Comparison of ENCODE assay signal across 11 cellular contexts in genomic region chr1:85611856-85612255, GRCh38. TPM values are rescaled to one million over a fixed set of nuclear protein-coding genes. Genes with fewer than 3 reads are reported as not detected.
DNase-seq lines count a peak whose midpoint lies in the region; ATAC-seq and TF ChIP-seq lines count a peak whose summit lies in the region.
"Had no signal": no experiment of that assay in that cellular context is flagged by ENCODE, and none has a peak within 500 bp of the region (broad histone marks: within the 10 kb centered on the region; RNA-seq: fewer than 3 reads in every experiment).

No MANE protein-coding gene starts in this region.

- H3K27me3 Mint-ChIP-seq in HFFc6 (ENCODE audit: insufficient read depth) = peaks cover 1% of the 10 kb centered on the region
- H3K27me3 Mint-ChIP-seq in CD4-positive, alpha-beta T cell = no peaks in the 10 kb centered on the region

- H3K9me3 ChIP-seq in thoracic aorta = no peaks in the 10 kb centered on the region
- H3K9me3 ChIP-seq in CD4-positive, alpha-beta T cell (ENCODE audit: control insufficient read depth, low read length) = no peaks in the 10 kb centered on the region

- H3K9me3 Mint-ChIP-seq in HFFc6 = no peaks in the 10 kb centered on the region
- no peaks in the 10 kb centered on the region for H3K9me3 Mint-ChIP-seq in CD4-positive, alpha-beta T cell

- CTCF ChIA-PET in CD4-positive, alpha-beta T cell (lab: Charles Lee) = no interaction called here

- DNase-seq in HFFc6 (peak; percentile 98), T47D (ENCODE audit: low read depth in 1 of 2, low spot score in 1 of 2) (peak; percentile 37 to 91), kidney epithelial cell (ENCODE audit: low read depth) (peak; percentile 98), thoracic aorta (ENCODE audit: low spot score) (no peak), NCI-H146 treated with DMSO at 0.1 percent for 48 hours (lab: John Stamatoyannopoulos, UW; ENCODE audit: unreplicated experiment) (no peak)
- DNase-seq in CD4-positive, alpha-beta T cell = no peak
- DNase-seq in stimulated activated CD4-positive, alpha-beta T cell treated with anti-CD3 and anti-CD28 coated beads, Interleukin-2, amount 100 ng/mL, for 24 hours = no peak
- DNase-seq: MV-4-11; stimulated activated naive CD4-positive, alpha-beta T cell had no signal

- peak overlapping the region; percentile 78 for H3K4me3 Mint-ChIP-seq in HFFc6
- no peak overlapping the region for H3K4me3 Mint-ChIP-seq in CD4-positive, alpha-beta T cell
- H3K4me3 Mint-ChIP-seq: GM23338 had no signal

- ATAC-seq in thoracic aorta (ENCODE audit: insufficient number of reproducible peaks, low FRiP score, low read depth) (peak; percentile 33), HG02759 (IDR thresholded peaks at IDR 0.05; ENCODE audit: unreplicated experiment) (no peak)
- no peak for ATAC-seq in CD4-positive, alpha-beta T cell (ENCODE audit: poor library complexity)

- H3K4me1 Mint-ChIP-seq in HFFc6 (ENCODE audit: low read depth) = peaks cover 95% of the 10 kb centered on the region
- no peaks in the 10 kb centered on the region for H3K4me1 Mint-ChIP-seq in CD4-positive, alpha-beta T cell (ENCODE audit: low read depth)

- POLR2A ChIA-PET in CD4-positive, alpha-beta T cell (lab: Charles Lee) = no interaction called here

- H3K36me3 Mint-ChIP-seq in HFFc6 (ENCODE audit: low read depth) = no peaks in the 10 kb centered on the region
- H3K36me3 Mint-ChIP-seq in CD4-positive, alpha-beta T cell (ENCODE audit: low read depth) = no peaks in the 10 kb centered on the region

- H3K27me3 ChIP-seq in kidney epithelial cell (ENCODE audit: control insufficient read depth, insufficient read depth, low read length) (no peaks in the 10 kb centered on the region), thoracic aorta (replicated peaks; ENCODE audit: insufficient read depth) (no peaks in the 10 kb centered on the region)
- H3K27me3 ChIP-seq in CD4-positive, alpha-beta T cell (ENCODE audit: control insufficient read depth, insufficient read depth, low read length) = no peaks in the 10 kb centered on the region

- no peak overlapping the region for H3K4me3 ChIP-seq in kidney epithelial cell (ENCODE audit: low read depth, low read length)
- no peak overlapping the region for H3K4me3 ChIP-seq in thoracic aorta
- H3K4me3 ChIP-seq: GM23338 had no signal

- H3K36me3 ChIP-seq in kidney epithelial cell (ENCODE audit: control insufficient read depth, insufficient read depth, low read length) = no peaks in the 10 kb centered on the region
- no peaks in the 10 kb centered on the region for H3K36me3 ChIP-seq in thoracic aorta

- intact Hi-C loops in CD4-positive, alpha-beta T cell (cut with DNase I, micrococcal nuclease) = no loop called here

- in situ Hi-C loops in T47D (cut with HindIII; ENCODE audit: low pct_unique_long_range_greater_than_20kb, low sequenced_read_pairs) = no loop called here

- H3K27ac ChIP-seq in thoracic aorta = peak overlapping the region; percentile 62 to 63
- H3K27ac ChIP-seq in CD4-positive, alpha-beta T cell (ENCODE audit: low read depth, low read length) = no peak overlapping the region

- TF ChIP-seq CTCF in HFFc6 (IDR thresholded peaks at IDR 0.05) = no peak
- TF ChIP-seq CTCF in kidney epithelial cell (IDR thresholded peaks at IDR 0.05; ENCODE audit: insufficient read depth, low read length, poor library complexity, severe bottlenecking) = no peak
- no peak for TF ChIP-seq CTCF in thoracic aorta (IDR thresholded peaks at IDR 0.05)
- no peak for TF ChIP-seq CTCF in CD4-positive, alpha-beta T cell (IDR thresholded peaks at IDR 0.05)

- peak overlapping the region; percentile 99 for H3K27ac Mint-ChIP-seq in HFFc6
- no peak overlapping the region for H3K27ac Mint-ChIP-seq in CD4-positive, alpha-beta T cell

- peaks cover 22 to 30% of the 10 kb centered on the region in 2 donors for H3K4me1 ChIP-seq in thoracic aorta (ENCODE audit: control insufficient read depth in 1 of 2, low read depth in 2 of 2)

RNA-seq across cellular contexts. Expression of gene CCN1, which starts 31.3 kb away (rescaled TPM):
- total RNA-seq in HFFc6 (2021; fragmentation: NEBNext Ultra II Directional; extraction: Animal tissue kit (Norgen Biotek cat#: 25700)) = 1,000 to 10,000 TPM in 3 of 6 experiments, 100 to 1,000 TPM in 3; 877 to 1,071 (median 1,004) TPM
- total RNA-seq in kidney epithelial cell (167 TPM in 2 replicates), thoracic aorta (100 to 1,000 TPM; 107 to 413 TPM)
- not detected for total RNA-seq in CD4-positive, alpha-beta T cell

Comparison
In these comparisons a context has a peak if more than half of its experiments do, and no peak if none do; other contexts are left out.
1. DNase-seq: peak in HFFc6 (single experiment), T47D (2 of 2) and kidney epithelial cell (single experiment); none in thoracic aorta (single experiment), NCI-H146 treated with DMSO at 0.1 percent for 48 hours (single experiment), CD4-positive, alpha-beta T cell (0 of 10) and stimulated activated CD4-positive, alpha-beta T cell treated with anti-CD3 and anti-CD28 coated beads, Interleukin-2, amount 100 ng/mL, for 24 hours (0 of 2).
2. RNA of gene CCN1, which starts 31.3 kb away (total RNA-seq): 877 to 1,071 TPM in HFFc6, 107 to 413 TPM in thoracic aorta and 167 TPM in kidney epithelial cell; not detected in CD4-positive, alpha-beta T cell; every median in the first group is over 100 times any median in the second.